ENCODE assay signal across 25 cellular contexts in the genomic region with DNA sequence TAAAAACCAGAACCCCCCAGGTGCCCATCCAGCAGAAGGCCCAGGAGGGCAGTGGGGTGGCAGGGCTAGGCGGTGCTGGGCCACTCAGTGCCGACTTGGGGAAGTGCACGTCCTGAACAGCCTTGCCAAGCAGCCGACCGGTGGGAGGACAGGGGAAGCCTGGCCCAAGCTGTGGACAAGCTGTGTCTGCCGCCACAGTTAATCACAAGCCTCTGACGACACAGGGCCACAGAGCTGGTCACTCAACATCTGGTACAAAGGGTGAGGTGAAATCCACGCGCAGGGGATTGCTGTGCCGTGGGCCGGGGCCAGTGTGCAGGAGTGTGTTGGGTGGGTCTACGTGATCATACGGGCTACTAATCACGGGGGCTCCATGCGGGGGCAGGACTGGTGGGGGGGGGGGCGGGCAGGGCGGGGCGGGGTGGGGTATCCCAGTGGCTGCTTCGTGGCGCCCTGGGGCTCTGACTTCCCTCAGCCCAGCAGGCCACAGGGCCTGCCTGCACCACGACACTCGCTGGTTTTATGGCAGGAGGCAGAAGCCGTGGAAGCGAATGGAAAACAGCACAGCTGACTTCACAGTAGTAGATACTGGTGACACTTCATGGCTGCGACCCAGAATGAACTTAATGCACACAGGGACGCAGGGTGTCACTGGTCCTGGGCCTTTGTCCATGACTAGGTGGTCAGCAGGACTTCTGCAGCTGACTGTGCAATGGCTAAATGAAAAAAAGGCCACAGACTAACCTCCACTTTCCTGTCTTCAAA. TPM values are rescaled to one million over a fixed set of nuclear protein-coding genes. Genes with fewer than 3 reads are reported as not detected.
DNase-seq lines count a peak whose midpoint lies in the region; ATAC-seq and TF ChIP-seq lines count a peak whose summit lies in the region.
"Had no signal": no experiment of that assay in that cellular context is flagged by ENCODE, and none has a peak within 500 bp of the region (broad histone marks: within the 10 kb centered on the region; RNA-seq: fewer than 3 reads in every experiment).

No MANE protein-coding gene starts in this region.

- DNase-seq in Calu3 (no peak), OCI-LY7 (ENCODE audit: low spot score) (no peak), right lobe of liver (peak in 2 of 3 donors; percentile 38 to 57), spleen (peak; percentile 52), foreskin fibroblast (no peak)
- DNase-seq in stimulated activated naive B cell treated with anti-CD40 and anti-IgM and Interleukin-4, amounts not matched to agents 10 μg/mL and 1 μg/mL and 100 μg/mL, for 72 hours: no peak
- no peak for DNase-seq in effector memory CD8-positive, alpha-beta T cell
- DNase-seq: AML-193; CD8-positive, alpha-beta T cell; DMS79 treated with DMSO at 0.1 percent for 48 hours; KBM-7; MG63; NCI-H1105 treated with DMSO at 0.1 percent for 48 hours; NCI-H146; NCI-H2029; NCI-H446 treated with DMSO at 0.1 percent for 48 hours; NCI-H526; NCI-H82; NK-92 treated with Interleukin-12 subunit alpha and Interleukin-12 subunit beta, amount 100 ng/mL, for 24 hours; RPMI8226 had no signal

- H3K27ac ChIP-seq in OCI-LY7 (ENCODE audit: low read depth, low read length, poor library complexity, severe bottlenecking): no peak overlapping the region
- H3K27ac ChIP-seq in right lobe of liver: no peak overlapping the region
- H3K27ac ChIP-seq in spleen: no peak overlapping the region
- H3K27ac ChIP-seq: A549; BLaER1 treated with 17β-estradiol and CSF1 and Interleukin-3, amounts not matched to agents 10 nM and 100 nM had no signal

- BruUV-seq in Calu3 (replicated peaks; lab: Mats Ljungman, UMichigan) (no TSS peak), OCI-LY7 (replicated peaks; lab: Mats Ljungman, UMichigan) (no TSS peak)

- intact Hi-C loops in Calu3 (cut with micrococcal nuclease; ENCODE audit: unreplicated experiment) (no loop called here), OCI-LY7 (cut with micrococcal nuclease; ENCODE audit: unreplicated experiment) (no loop called here), right lobe of liver (cut with DNase I) (no loop called here), spleen (cut with DNase I; ENCODE audit: low total_unique reads) (no loop called here)

- H3K9me3 ChIP-seq in OCI-LY7 (ENCODE audit: low read length): no peaks in the 10 kb centered on the region; the same call in 1 of the 2 replicates
- H3K9me3 ChIP-seq in right lobe of liver: no peaks in the 10 kb centered on the region
- H3K9me3 ChIP-seq in spleen: no peaks in the 10 kb centered on the region
- H3K9me3 ChIP-seq: A549; BLaER1 treated with 17β-estradiol and CSF1 and Interleukin-3, amounts not matched to agents 10 nM and 100 nM; MG63 had no signal

- H3K4me1 ChIP-seq in OCI-LY7 (ENCODE audit: insufficient read depth, low read length, poor library complexity, severe bottlenecking): peaks cover 47% of the 10 kb centered on the region
- H3K4me1 ChIP-seq in right lobe of liver: peaks cover 0 to 26% (median 6%) of the 10 kb centered on the region in 4 donors
- H3K4me1 ChIP-seq in spleen: peaks cover 13 to 39% (median 31%) of the 10 kb centered on the region in 6 donors
- H3K4me1 ChIP-seq: A549 had no signal

- H2AFZ ChIP-seq in OCI-LY7 (ENCODE audit: low read length): 0 out of 2 replicates have a peak overlapping the region, but pooled peaks have one; percentile 7

- H3K27ac Mint-ChIP-seq in Calu3 (ENCODE audit: unreplicated experiment): peak overlapping the region; percentile 39
- no peak overlapping the region for H3K27ac Mint-ChIP-seq in stimulated activated naive B cell treated with anti-CD40 and anti-IgM and Interleukin-4, amounts not matched to agents 10 μg/mL and 1 μg/mL and 100 μg/mL, for 72 hours
- no peak overlapping the region for H3K27ac Mint-ChIP-seq in effector memory CD8-positive, alpha-beta T cell
- H3K27ac Mint-ChIP-seq: CD8-positive, alpha-beta T cell had no signal

- CTCF ChIA-PET in Calu3 (lab: Charles Lee): interaction anchor here (0.6 kb wide), 1 partner anchor 1062 kb away, joined by 3 read pairs; no protein-coding TSS in a partner anchor
- CTCF ChIA-PET in OCI-LY7 (lab: Charles Lee; ENCODE audit: unreplicated experiment): no interaction called here

- H3K27me3 Mint-ChIP-seq in Calu3 (ENCODE audit: unreplicated experiment): no peaks in the 10 kb centered on the region
- H3K27me3 Mint-ChIP-seq in stimulated activated naive B cell treated with anti-CD40 and anti-IgM and Interleukin-4, amounts not matched to agents 10 μg/mL and 1 μg/mL and 100 μg/mL, for 72 hours: peaks cover 4 to 15% of the 10 kb centered on the region in 2 donors
- peaks cover 0 to 19% of the 10 kb centered on the region in 2 donors for H3K27me3 Mint-ChIP-seq in effector memory CD8-positive, alpha-beta T cell

- ATAC-seq in right lobe of liver: no peak
- no peak for ATAC-seq in stimulated activated naive B cell treated with anti-CD40 and anti-IgM and Interleukin-4, amounts not matched to agents 10 μg/mL and 1 μg/mL and 100 μg/mL, for 72 hours (replicated peaks)
- ATAC-seq in effector memory CD8-positive, alpha-beta T cell (replicated peaks): no peak
- ATAC-seq: A549; CD8-positive, alpha-beta T cell; HCT116 had no signal

- H3K4me3 ChIP-seq in OCI-LY7 (ENCODE audit: low read depth, low read length, poor library complexity, severe bottlenecking) (no peak overlapping the region), right lobe of liver (no peak overlapping the region), spleen (no peak overlapping the region), foreskin fibroblast (ENCODE audit: low read depth in 1 of 2, low read length in 2 of 2) (no peak overlapping the region)
- H3K4me3 ChIP-seq: A549; BLaER1 treated with 17β-estradiol and CSF1 and Interleukin-3, amounts not matched to agents 10 nM and 100 nM; MG63 had no signal

- peaks cover under 1% of the 10 kb centered on the region for H3K4me1 Mint-ChIP-seq in Calu3 (ENCODE audit: low read depth, unreplicated experiment)
- H3K4me1 Mint-ChIP-seq in stimulated activated naive B cell treated with anti-CD40 and anti-IgM and Interleukin-4, amounts not matched to agents 10 μg/mL and 1 μg/mL and 100 μg/mL, for 72 hours: peaks cover 8 to 20% of the 10 kb centered on the region in 2 donors
- no peaks in the 10 kb centered on the region for H3K4me1 Mint-ChIP-seq in effector memory CD8-positive, alpha-beta T cell (ENCODE audit: low read depth in 2 of 2)

- POLR2A ChIA-PET in OCI-LY7 (lab: Charles Lee): no interaction called here

- no peak for TF ChIP-seq POLR2A in right lobe of liver (IDR thresholded peaks at IDR 0.05)
- no peak for TF ChIP-seq POLR2A in spleen (IDR thresholded peaks at IDR 0.05)

- no peak overlapping the region for H3K4me2 ChIP-seq in OCI-LY7 (ENCODE audit: low read length)
- H3K4me2 ChIP-seq: A549 had no signal

- WGBS in right lobe of liver (ENCODE audit: insufficient coverage, low coverage, low lambda C conversion rate, missing lambda C conversion rate): 91% methylated on average over 6 of the region's 26 CpGs
- WGBS in spleen, 5 donors: 87 to 92% (median 92%) methylated on average over 21 to 26 of the region's 26 CpGs

- no peaks in the 10 kb centered on the region for H3K9me2 ChIP-seq in OCI-LY7 (ENCODE audit: insufficient read depth, low read length)

- H3K36me3 Mint-ChIP-seq in Calu3 (ENCODE audit: insufficient read depth, unreplicated experiment): peaks cover 65% of the 10 kb centered on the region
- H3K36me3 Mint-ChIP-seq in stimulated activated naive B cell treated with anti-CD40 and anti-IgM and Interleukin-4, amounts not matched to agents 10 μg/mL and 1 μg/mL and 100 μg/mL, for 72 hours: peaks cover 15 to 21% of the 10 kb centered on the region in 2 donors
- no peaks in the 10 kb centered on the region for H3K36me3 Mint-ChIP-seq in effector memory CD8-positive, alpha-beta T cell (ENCODE audit: insufficient read depth)
- H3K36me3 Mint-ChIP-seq: CD8-positive, alpha-beta T cell had no signal

- TF ChIP-seq CTCF in Calu3 (IDR thresholded peaks at IDR 0.05; ENCODE audit: unreplicated experiment) (no peak), OCI-LY7 (conservative IDR thresholded peaks at IDR 0.05; ENCODE audit: low read length) (no peak), right lobe of liver (IDR thresholded peaks at IDR 0.05) (no peak), spleen (IDR thresholded peaks at IDR 0.05 in 8 of 11, conservative IDR thresholded peaks at IDR 0.05 in 3 of 11) (no peak), foreskin fibroblast (IDR thresholded peaks at IDR 0.05; ENCODE audit: low read depth, low read length) (no peak)

- no peak overlapping the region for H3K4me3 Mint-ChIP-seq in Calu3 (ENCODE audit: low read depth, unreplicated experiment)
- H3K4me3 Mint-ChIP-seq in stimulated activated naive B cell treated with anti-CD40 and anti-IgM and Interleukin-4, amounts not matched to agents 10 μg/mL and 1 μg/mL and 100 μg/mL, for 72 hours: no peak overlapping the region
- no peak overlapping the region for H3K4me3 Mint-ChIP-seq in effector memory CD8-positive, alpha-beta T cell
- H3K4me3 Mint-ChIP-seq: CD8-positive, alpha-beta T cell had no signal

- H3K79me2 ChIP-seq in OCI-LY7 (ENCODE audit: insufficient read depth, low read depth, low read length): no peaks in the 10 kb centered on the region

- H3K9me3 Mint-ChIP-seq in Calu3 (ENCODE audit: low read depth, unreplicated experiment): no peaks in the 10 kb centered on the region
- H3K9me3 Mint-ChIP-seq in stimulated activated naive B cell treated with anti-CD40 and anti-IgM and Interleukin-4, amounts not matched to agents 10 μg/mL and 1 μg/mL and 100 μg/mL, for 72 hours: no peaks in the 10 kb centered on the region
- no peaks in the 10 kb centered on the region for H3K9me3 Mint-ChIP-seq in effector memory CD8-positive, alpha-beta T cell
- H3K9me3 Mint-ChIP-seq: CD8-positive, alpha-beta T cell had no signal

- no peaks in the 10 kb centered on the region for H4K20me1 ChIP-seq in OCI-LY7 (ENCODE audit: insufficient read depth, low read length)

- H3K36me3 ChIP-seq in OCI-LY7 (ENCODE audit: insufficient read depth, low read length) (no peaks in the 10 kb centered on the region), right lobe of liver (peaks cover 0 to 2% (median 0%) of the 10 kb centered on the region in 4 donors), spleen (peaks cover 0 to 42% (median 12%) of the 10 kb centered on the region in 6 donors)
- H3K36me3 ChIP-seq: MG63 had no signal

- H3K27me3 ChIP-seq in right lobe of liver (no peaks in the 10 kb centered on the region), spleen (replicated peaks in 1 of 7) (peaks cover 3 to 41% (median 28%) of the 10 kb centered on the region in 7 donors)
- H3K27me3 ChIP-seq: MG63 had no signal

RNA-seq across cellular contexts. Expression of a gene that starts 10.2 kb away (rescaled TPM):
- total RNA-seq in Calu3 (2022): 13.7 and 17.0 TPM in 2 replicates
- total RNA-seq in OCI-LY7 (2014; rRNA removed; shearing (Covaris generic)): 0.18 and 0.35 TPM in 2 replicates
- total RNA-seq in OCI-LY7 (2022): 5.6 and 6.4 TPM in 2 replicates
- total RNA-seq in right lobe of liver: 10 to 100 TPM in 5 of 6 experiments, 1 to 10 TPM in 1; 7.1 to 69.1 (median 28.6) TPM
- 1 to 10 TPM in 6 of 7 donors, under 1 TPM in 1; 0.65 to 3.0 (median 2.4) TPM for total RNA-seq in spleen
- 1 to 10 TPM; 1.6 to 2.2 (median 2.1) TPM for polyA plus RNA-seq in spleen
- total RNA-seq: H4, LHCN-M2 had no signal

Comparison
In these comparisons a context has a peak if more than half of its experiments do, and no peak if none do; other contexts are left out.
1. DNase-seq: peak in right lobe of liver (2 of 3) and spleen (single experiment); none in Calu3 (single experiment), OCI-LY7 (single experiment), foreskin fibroblast (0 of 2), stimulated activated naive B cell treated with anti-CD40 and anti-IgM and Interleukin-4, amounts not matched to agents 10 μg/mL and 1 μg/mL and 100 μg/mL, for 72 hours (single experiment) and effector memory CD8-positive, alpha-beta T cell (0 of 3).